ENCODE assay signal across 8 cellular contexts in genomic region chr1:41313661-41314131, GRCh38. TPM values are rescaled to one million over a fixed set of nuclear protein-coding genes. Genes with fewer than 3 reads are reported as not detected.
DNase-seq lines count a peak whose midpoint lies in the region; ATAC-seq and TF ChIP-seq lines count a peak whose summit lies in the region.

No MANE protein-coding gene starts in this region.

- H3K27ac Mint-ChIP-seq in CD8-positive, alpha-beta T cell = no peak overlapping the region
- no peak overlapping the region for H3K27ac Mint-ChIP-seq in activated naive CD8-positive, alpha-beta T cell treated with anti-CD3 and anti-CD28 coated beads for 36 hours

- peak; percentile 55 for TF ChIP-seq CTCF in CD8-positive, alpha-beta T cell (IDR thresholded peaks at IDR 0.05)
- peak; percentile 57 for TF ChIP-seq CTCF in HFF-Myc (IDR thresholded peaks at IDR 0.05; ENCODE audit: low read depth, low read length, missing control alignments)

- H3K36me3 ChIP-seq in CD8-positive, alpha-beta T cell (ENCODE audit: insufficient read depth, low read length) = no peaks in the 10 kb centered on the region

- H3K4me3 Mint-ChIP-seq in CD8-positive, alpha-beta T cell = no peak overlapping the region
- H3K4me3 Mint-ChIP-seq in activated naive CD8-positive, alpha-beta T cell treated with anti-CD3 and anti-CD28 coated beads for 36 hours = no peak overlapping the region

- H3K9me3 Mint-ChIP-seq in CD8-positive, alpha-beta T cell = no peaks in the 10 kb centered on the region
- no peaks in the 10 kb centered on the region for H3K9me3 Mint-ChIP-seq in activated naive CD8-positive, alpha-beta T cell treated with anti-CD3 and anti-CD28 coated beads for 36 hours

- H3K4me1 Mint-ChIP-seq in CD8-positive, alpha-beta T cell (ENCODE audit: low read depth) = no peaks in the 10 kb centered on the region
- peaks cover 2% of the 10 kb centered on the region for H3K4me1 Mint-ChIP-seq in activated naive CD8-positive, alpha-beta T cell treated with anti-CD3 and anti-CD28 coated beads for 36 hours

- peak in 2 of 7 experiments; percentile 16 to 47 for DNase-seq in CD8-positive, alpha-beta T cell
- no peak for DNase-seq in HFF-Myc (ENCODE audit: extremely low read depth, low read depth)
- peak; percentile 9 for DNase-seq in activated naive CD8-positive, alpha-beta T cell treated with anti-CD3 and anti-CD28 coated beads for 36 hours
- DNase-seq in kidney tubule cell (ENCODE audit: low spot score) = peak; percentile 11
- no peak for DNase-seq in foreskin melanocyte
- no peak for DNase-seq in NCI-H128 (lab: John Stamatoyannopoulos, UW; ENCODE audit: unreplicated experiment)
- no peak for DNase-seq in HCEC 1CT

- peak; percentile 40 for ATAC-seq in CD8-positive, alpha-beta T cell
- ATAC-seq in GM18519 (IDR thresholded peaks at IDR 0.05; ENCODE audit: low FRiP score, unreplicated experiment) = no peak

- H3K27me3 ChIP-seq in CD8-positive, alpha-beta T cell (ENCODE audit: insufficient read depth, low read length) = no peaks in the 10 kb centered on the region

- H3K9me3 ChIP-seq in CD8-positive, alpha-beta T cell (ENCODE audit: low read length) = no peaks in the 10 kb centered on the region

- H3K4me3 ChIP-seq in CD8-positive, alpha-beta T cell (ENCODE audit: low read depth, low read length) = no peak overlapping the region
- H3K4me3 ChIP-seq in HFF-Myc (replicated peaks; ENCODE audit: low read depth, low read length) = no peak overlapping the region

- no peaks in the 10 kb centered on the region for H3K27me3 Mint-ChIP-seq in CD8-positive, alpha-beta T cell (ENCODE audit: low read depth)
- no peaks in the 10 kb centered on the region for H3K27me3 Mint-ChIP-seq in activated naive CD8-positive, alpha-beta T cell treated with anti-CD3 and anti-CD28 coated beads for 36 hours

- CTCF ChIA-PET in CD8-positive, alpha-beta T cell (lab: Charles Lee) = interaction anchor here (0.8 to 2.3 kb wide), 7 partner anchors 9 to 122 kb away, joined by 3 to 10 read pairs (median 3); no protein-coding TSS in a partner anchor

- no peak overlapping the region for H3K27ac ChIP-seq in CD8-positive, alpha-beta T cell (ENCODE audit: low read depth, low read length)

- no peaks in the 10 kb centered on the region for H3K4me1 ChIP-seq in CD8-positive, alpha-beta T cell (ENCODE audit: insufficient read depth, low read length)

- no peaks in the 10 kb centered on the region for H3K36me3 Mint-ChIP-seq in CD8-positive, alpha-beta T cell
- no peaks in the 10 kb centered on the region for H3K36me3 Mint-ChIP-seq in activated naive CD8-positive, alpha-beta T cell treated with anti-CD3 and anti-CD28 coated beads for 36 hours

- POLR2A ChIA-PET in CD8-positive, alpha-beta T cell (lab: Charles Lee) = no interaction called here

- intact Hi-C loops in CD8-positive, alpha-beta T cell (cut with DNase I, micrococcal nuclease) = no loop called here

RNA-seq across cellular contexts. Expression of gene FOXO6, which starts 47.5 kb away (rescaled TPM):
- 1 to 10 TPM; 1.4 to 1.7 TPM for total RNA-seq in CD8-positive, alpha-beta T cell
- total RNA-seq in activated naive CD8-positive, alpha-beta T cell treated with anti-CD3 and anti-CD28 coated beads for 36 hours = under 1 TPM; 0.19 to 0.34 TPM

Comparison
In these comparisons a context has a peak if more than half of its experiments do, and no peak if none do; other contexts are left out.
1. DNase-seq: peak in activated naive CD8-positive, alpha-beta T cell treated with anti-CD3 and anti-CD28 coated beads for 36 hours (single experiment) and kidney tubule cell (single experiment); none in HFF-Myc (single experiment), foreskin melanocyte (single experiment), NCI-H128 (single experiment) and HCEC 1CT (single experiment).